In the genomic region with DNA sequence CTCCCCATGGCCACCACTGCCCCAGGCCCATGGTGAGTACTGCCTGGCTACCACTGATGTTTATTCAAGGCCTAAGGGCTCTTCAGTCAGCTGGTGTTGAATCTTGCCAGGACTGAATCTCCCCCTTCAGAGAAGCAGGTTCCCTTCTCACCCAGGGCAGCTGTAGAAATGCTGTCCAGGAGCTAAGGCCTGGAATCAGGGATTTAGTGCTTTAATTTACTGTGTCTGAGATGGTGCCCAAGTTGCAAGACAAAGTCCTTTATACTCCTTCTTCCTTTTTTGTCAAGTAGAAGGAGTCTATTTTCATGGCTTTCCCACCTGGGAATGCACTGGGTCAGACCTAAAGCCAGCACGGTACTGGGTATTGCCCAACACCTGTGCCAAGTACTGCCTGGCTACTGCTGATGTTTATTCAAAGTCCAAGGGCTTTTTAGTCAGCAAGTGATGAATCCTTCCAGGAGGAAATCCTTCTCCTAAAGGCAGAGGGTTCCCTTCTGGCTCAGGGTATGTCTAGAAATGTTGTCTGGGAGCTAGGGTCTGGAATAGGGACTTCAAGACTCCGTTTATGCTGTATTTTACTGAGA, we compare ENCODE assay signal across 2 cellular contexts.
TF ChIP-seq lines count a peak whose summit lies in the region.

No MANE protein-coding gene starts in this region.

TF ChIP-seq in IMR-90, 13 proteins besides CTCF, POLR2A, EP300 and RAD21:
- TF ChIP-seq MAFK (IDR thresholded peaks at IDR 0.05; ENCODE audit: low read depth, low read length) (no peak), CEBPB (IDR thresholded peaks at IDR 0.05; ENCODE audit: low read depth, low read length) (peak; percentile 35; the same call in 1 of the 2 replicates), BHLHE40 (IDR thresholded peaks at IDR 0.05; ENCODE audit: low read depth, low read length) (no peak)

TF ChIP-seq in GM12878, 131 proteins besides CTCF, POLR2A, EP300 and RAD21:
- TF ChIP-seq TARDBP (IDR thresholded peaks at IDR 0.05; ENCODE audit: borderline replicate concordance) (no peak), PKNOX1 (IDR thresholded peaks at IDR 0.05) (no peak), ZNF274 (IDR thresholded peaks at IDR 0.05; ENCODE audit: insufficient read depth, insufficient read length) (no peak), ZSCAN29 (IDR thresholded peaks at IDR 0.05) (no peak)
